In genomic region chr11:88544656-88545280, GRCh38 we compare ENCODE assay signal across 10 cellular contexts.
A peak's percentile ranks its signal among the peaks of the same experiment; 100 is the strongest.
DNase-seq lines count a peak whose midpoint lies in the region; ATAC-seq and TF ChIP-seq lines count a peak whose summit lies in the region.
"Had no signal": no experiment of that assay in that cellular context is flagged by ENCODE, and none has a peak within 500 bp of the region (broad histone marks: within the 10 kb centered on the region; RNA-seq: fewer than 3 reads in every experiment).

No MANE protein-coding gene starts in this region.

- H3K27me3 ChIP-seq in SK-N-SH (ENCODE audit: insufficient read depth), result no peaks in the 10 kb centered on the region
- no peaks in the 10 kb centered on the region for H3K27me3 ChIP-seq in lower lobe of right lung (ENCODE audit: low read depth)

- H3K27ac ChIP-seq in SK-N-SH (ENCODE audit: low read depth in 2 of 2, low read length in 1 of 2), result no peak overlapping the region
- no peak overlapping the region for H3K27ac ChIP-seq in lower lobe of right lung

- H3K36me3 ChIP-seq in SK-N-SH (replicated peaks in 1 of 2; ENCODE audit: control insufficient read depth in 1 of 2, insufficient read depth in 2 of 2, low read length in 1 of 2) (no peaks in the 10 kb centered on the region), lower lobe of right lung (no peaks in the 10 kb centered on the region)

- intact Hi-C loops in lower lobe of right lung (cut with DNase I), result no loop called here

- no peaks in the 10 kb centered on the region for H3K9me2 ChIP-seq in SK-N-SH

- no peak overlapping the region for H3K9ac ChIP-seq in SK-N-SH

- POLR2A ChIA-PET in SK-N-SH (lab: Yijun Ruan, JAX), result no interaction called here

- no peaks in the 10 kb centered on the region for H4K20me1 ChIP-seq in SK-N-SH (ENCODE audit: insufficient read depth)

- no peak for DNase-seq in activated naive CD4-positive, alpha-beta T cell treated with anti-CD3 and anti-CD28 coated beads, Interleukin-2, amount 50 U/mL, for 72 hours (ENCODE audit: low spot score in 2 of 2)
- DNase-seq in activated naive CD4-positive, alpha-beta T cell treated with Interleukin-2 at 50 U/mL for 16 hours, result no peak
- DNase-seq in SK-N-SH (no peak), lower lobe of right lung (no peak)
- DNase-seq in activated CD4-positive, alpha-beta T cell treated with anti-CD3 and anti-CD28 coated beads, Interleukin-2, amount 50 U/mL, for 4 hours, result no peak
- DNase-seq: DMS79 had no signal

- H3K27ac Mint-ChIP-seq in activated naive CD4-positive, alpha-beta T cell treated with anti-CD3 and anti-CD28 coated beads, Interleukin-2, amount 50 U/mL, for 72 hours, result peak overlapping the region in 1 of 2 donors; percentile 23
- H3K27ac Mint-ChIP-seq: activated B cell treated with CpG ODN at 0.5 μM for 24 hours had no signal

- H3K4me3 ChIP-seq in SK-N-SH (ENCODE audit: low read depth in 2 of 2, low read length in 1 of 2) (peak overlapping the region in 1 of 2 experiments; percentile 33; a peak in 1 of 4 replicates), lower lobe of right lung (no peak overlapping the region)

- TF ChIP-seq EP300 in SK-N-SH (IDR thresholded peaks at IDR 0.05; ENCODE audit: borderline replicate concordance in 1 of 2, low read depth in 1 of 2, low read length in 1 of 2), result no peak

- TF ChIP-seq CTCF in SK-N-SH (IDR thresholded peaks at IDR 0.05) (no peak), lower lobe of right lung (IDR thresholded peaks at IDR 0.05) (no peak)

- no peak overlapping the region for H2AFZ ChIP-seq in SK-N-SH (ENCODE audit: low read depth)

- no peak for TF ChIP-seq RAD21 in SK-N-SH (IDR thresholded peaks at IDR 0.05; ENCODE audit: low read length)

- H3F3A ChIP-seq in SK-N-SH (replicated peaks; ENCODE audit: insufficient read depth), result no peaks in the 10 kb centered on the region

- H3K4me2 ChIP-seq in SK-N-SH, result no peak overlapping the region

- WGBS in SK-N-SH (ENCODE audit: low lambda C conversion rate), result 12% methylated on average over 3 of the region's 3 CpGs

- CTCF ChIA-PET in SK-N-SH (lab: Yijun Ruan, JAX), result interaction anchor here (1.0 to 3.9 kb wide), 4 partner anchors 16 to 580 kb away, joined by 3 to 37 read pairs (median 6); no protein-coding TSS in a partner anchor

- H3K36me3 Mint-ChIP-seq in activated naive CD4-positive, alpha-beta T cell treated with anti-CD3 and anti-CD28 coated beads, Interleukin-2, amount 50 U/mL, for 72 hours, result no peaks in the 10 kb centered on the region

- no peaks in the 10 kb centered on the region for H3K4me1 ChIP-seq in SK-N-SH (ENCODE audit: control insufficient read depth in 1 of 2, insufficient read depth in 2 of 2, low read depth in 1 of 2, low read length in 1 of 2)
- no peaks in the 10 kb centered on the region for H3K4me1 ChIP-seq in lower lobe of right lung

- H3K9me3 ChIP-seq in SK-N-SH (no peaks in the 10 kb centered on the region), lower lobe of right lung (no peaks in the 10 kb centered on the region)

- no peaks in the 10 kb centered on the region for H3K9me3 Mint-ChIP-seq in activated naive CD4-positive, alpha-beta T cell treated with anti-CD3 and anti-CD28 coated beads, Interleukin-2, amount 50 U/mL, for 72 hours
- H3K9me3 Mint-ChIP-seq: activated B cell treated with CpG ODN at 0.5 μM for 24 hours had no signal

- H3K79me2 ChIP-seq in SK-N-SH (ENCODE audit: insufficient read depth), result no peaks in the 10 kb centered on the region

- ATAC-seq in activated naive CD4-positive, alpha-beta T cell treated with anti-CD3 and anti-CD28 coated beads, Interleukin-2, amount 50 U/mL, for 72 hours, result peak; percentile 28 to 77
- ATAC-seq in HG02759 (IDR thresholded peaks at IDR 0.05; ENCODE audit: unreplicated experiment) (peak; percentile 12), GM21723 (IDR thresholded peaks at IDR 0.05; ENCODE audit: unreplicated experiment) (no peak), GM21447 (IDR thresholded peaks at IDR 0.05; ENCODE audit: unreplicated experiment) (no peak), lower lobe of right lung (no peak)

TF ChIP-seq in SK-N-SH, 30 proteins besides CTCF, POLR2A, EP300 and RAD21:
- no peak for TF ChIP-seq SIN3A (IDR thresholded peaks at IDR 0.05; ENCODE audit: borderline replicate concordance, low read depth, low read length)
- TF ChIP-seq FOSL2 (IDR thresholded peaks at IDR 0.05; ENCODE audit: borderline replicate concordance, low read depth), result no peak
- TF ChIP-seq MAX (IDR thresholded peaks at IDR 0.05; ENCODE audit: low read depth), result no peak
- no peak for TF ChIP-seq RXRA (IDR thresholded peaks at IDR 0.05; ENCODE audit: borderline replicate concordance, low read depth)
- TF ChIP-seq, protein P1, sequence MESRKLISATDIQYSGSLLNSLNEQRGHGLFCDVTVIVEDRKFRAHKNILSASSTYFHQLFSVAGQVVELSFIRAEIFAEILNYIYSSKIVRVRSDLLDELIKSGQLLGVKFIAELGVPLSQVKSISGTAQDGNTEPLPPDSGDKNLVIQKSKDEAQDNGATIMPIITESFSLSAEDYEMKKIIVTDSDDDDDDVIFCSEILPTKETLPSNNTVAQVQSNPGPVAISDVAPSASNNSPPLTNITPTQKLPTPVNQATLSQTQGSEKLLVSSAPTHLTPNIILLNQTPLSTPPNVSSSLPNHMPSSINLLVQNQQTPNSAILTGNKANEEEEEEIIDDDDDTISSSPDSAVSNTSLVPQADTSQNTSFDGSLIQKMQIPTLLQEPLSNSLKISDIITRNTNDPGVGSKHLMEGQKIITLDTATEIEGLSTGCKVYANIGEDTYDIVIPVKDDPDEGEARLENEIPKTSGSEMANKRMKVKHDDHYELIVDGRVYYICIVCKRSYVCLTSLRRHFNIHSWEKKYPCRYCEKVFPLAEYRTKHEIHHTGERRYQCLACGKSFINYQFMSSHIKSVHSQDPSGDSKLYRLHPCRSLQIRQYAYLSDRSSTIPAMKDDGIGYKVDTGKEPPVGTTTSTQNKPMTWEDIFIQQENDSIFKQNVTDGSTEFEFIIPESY (IDR thresholded peaks at IDR 0.05; ENCODE audit: borderline replicate concordance, low read depth), result no peak
- TF ChIP-seq TCF12 (IDR thresholded peaks at IDR 0.05), result peak; percentile 24; the same call in 1 of the 2 replicates
- TF ChIP-seq REST (IDR thresholded peaks at IDR 0.05; ENCODE audit: low read depth, low read length), result no peak
- TF ChIP-seq, protein P2, sequence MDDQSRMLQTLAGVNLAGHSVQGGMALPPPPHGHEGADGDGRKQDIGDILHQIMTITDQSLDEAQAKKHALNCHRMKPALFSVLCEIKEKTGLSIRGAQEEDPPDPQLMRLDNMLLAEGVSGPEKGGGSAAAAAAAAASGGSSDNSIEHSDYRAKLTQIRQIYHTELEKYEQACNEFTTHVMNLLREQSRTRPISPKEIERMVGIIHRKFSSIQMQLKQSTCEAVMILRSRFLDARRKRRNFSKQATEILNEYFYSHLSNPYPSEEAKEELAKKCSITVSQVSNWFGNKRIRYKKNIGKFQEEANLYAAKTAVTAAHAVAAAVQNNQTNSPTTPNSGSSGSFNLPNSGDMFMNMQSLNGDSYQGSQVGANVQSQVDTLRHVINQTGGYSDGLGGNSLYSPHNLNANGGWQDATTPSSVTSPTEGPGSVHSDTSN (IDR thresholded peaks at IDR 0.05), result no peak

Comparison
In these comparisons a context has a peak if more than half of its experiments do, and no peak if none do; other contexts are left out.
1. ATAC-seq: peak in activated naive CD4-positive, alpha-beta T cell treated with anti-CD3 and anti-CD28 coated beads, Interleukin-2, amount 50 U/mL, for 72 hours (2 of 2) and HG02759 (single experiment); none in GM21723 (single experiment), GM21447 (single experiment) and lower lobe of right lung (0 of 2).